Comparison of ENCODE assay signal across 21 cellular contexts in the genomic region with DNA sequence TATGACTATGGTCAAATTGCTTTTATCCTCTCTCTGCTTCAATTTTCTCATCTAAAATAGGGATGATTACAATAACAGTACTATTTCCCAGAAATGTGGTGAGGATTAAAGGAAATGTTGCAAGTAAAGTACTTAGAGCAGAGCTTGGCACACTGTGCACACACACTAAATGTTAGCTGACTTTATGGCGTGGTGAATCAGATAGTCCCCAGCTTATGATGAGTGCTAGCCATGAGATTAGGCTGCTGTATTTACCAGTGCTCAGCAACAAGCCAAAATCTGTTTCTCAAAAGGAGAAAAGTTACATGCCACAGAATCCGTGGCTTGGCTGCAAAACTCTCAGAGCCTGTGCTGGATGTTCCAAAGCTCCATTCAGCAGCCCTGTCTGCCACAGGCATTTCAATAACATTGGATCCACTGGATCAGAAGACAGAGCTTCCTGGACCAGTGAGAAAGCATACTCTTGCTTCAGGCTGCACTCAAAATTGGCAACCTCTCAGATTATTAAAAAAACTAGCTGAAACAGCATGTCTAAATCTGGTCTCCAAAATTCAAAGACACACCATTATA. TPM values are rescaled to one million over a fixed set of nuclear protein-coding genes. Genes with fewer than 3 reads are reported as not detected.
DNase-seq lines count a peak whose midpoint lies in the region; ATAC-seq and TF ChIP-seq lines count a peak whose summit lies in the region.
"Had no signal": no experiment of that assay in that cellular context is flagged by ENCODE, and none has a peak within 500 bp of the region (broad histone marks: within the 10 kb centered on the region; RNA-seq: fewer than 3 reads in every experiment).

No MANE protein-coding gene starts in this region.

- intact Hi-C loops in left cardiac atrium (cut with DNase I) = no loop called here
- intact Hi-C loops in activated CD8-positive, alpha-beta T cell treated with anti-CD3 and anti-CD28 coated beads for 36 hours (cut with micrococcal nuclease) = no loop called here

- ATAC-seq in left cardiac atrium = peak; percentile 65 to 89
- ATAC-seq in activated CD8-positive, alpha-beta T cell treated with anti-CD3 and anti-CD28 coated beads for 36 hours = no peak
- ATAC-seq: GM23338 had no signal

- TF ChIP-seq CTCF in AG09309 (IDR thresholded peaks at IDR 0.05; ENCODE audit: control insufficient read depth, insufficient read depth, low read depth, low read length, missing control alignments) = no peak
- TF ChIP-seq CTCF in activated CD8-positive, alpha-beta T cell treated with anti-CD3 and anti-CD28 coated beads for 36 hours (IDR thresholded peaks at IDR 0.05) = no peak

- no peak overlapping the region for H3K4me3 ChIP-seq in AG09309 (ENCODE audit: control insufficient read depth, low read depth, low read length)
- H3K4me3 ChIP-seq: GM23338, neural progenitor cell, prostate gland had no signal

- peaks cover 11% of the 10 kb centered on the region for H3K9me3 Mint-ChIP-seq in activated CD8-positive, alpha-beta T cell treated with anti-CD3 and anti-CD28 coated beads for 36 hours

- DNase-seq in AG09309 (ENCODE audit: low read depth) (peak; percentile 24), amniotic epithelial cell (ENCODE audit: low read depth) (peak; percentile 40), left cardiac atrium (no peak), myocyte (ENCODE audit: low read depth) (peak; percentile 30), AML-193 (lab: John Stamatoyannopoulos, UW) (no peak), iPS-NIHi11 (ENCODE audit: low spot score) (no peak), SW 1271 (lab: John Stamatoyannopoulos, UW) (no peak)
- DNase-seq in activated CD8-positive, alpha-beta T cell treated with anti-CD3 and anti-CD28 coated beads for 36 hours = no peak
- DNase-seq: activated B cell treated with CpG ODN at 0.5 μM for 24 hours; activated CD4-positive, alpha-beta T cell treated with anti-CD3 and anti-CD28 coated beads, Interleukin-2, amount 50 U/mL, for 48 hours; amniotic stem cell; BE2C; DMS53; NCI-H1105 treated with DMSO at 0.1 percent for 48 hours; NCI-H2029 treated with DMSO at 0.1 percent for 48 hours; NCI-H345; NCI-H774; small intestine had no signal

- H3K27ac Mint-ChIP-seq in activated CD8-positive, alpha-beta T cell treated with anti-CD3 and anti-CD28 coated beads for 36 hours = no peak overlapping the region
- H3K27ac Mint-ChIP-seq: activated B cell treated with CpG ODN at 0.5 μM for 24 hours, GM23338, neural progenitor cell had no signal

- no peak overlapping the region for H3K4me3 Mint-ChIP-seq in activated CD8-positive, alpha-beta T cell treated with anti-CD3 and anti-CD28 coated beads for 36 hours
- H3K4me3 Mint-ChIP-seq: activated B cell treated with CpG ODN at 0.5 μM for 24 hours, GM23338, neural progenitor cell had no signal

- H3K36me3 Mint-ChIP-seq in activated CD8-positive, alpha-beta T cell treated with anti-CD3 and anti-CD28 coated beads for 36 hours (ENCODE audit: low read depth) = peaks cover 1% of the 10 kb centered on the region

- H3K27me3 Mint-ChIP-seq in activated CD8-positive, alpha-beta T cell treated with anti-CD3 and anti-CD28 coated beads for 36 hours = peaks cover 7% of the 10 kb centered on the region

- H3K4me1 Mint-ChIP-seq in activated CD8-positive, alpha-beta T cell treated with anti-CD3 and anti-CD28 coated beads for 36 hours (ENCODE audit: low read depth) = no peaks in the 10 kb centered on the region
- H3K4me1 Mint-ChIP-seq: activated B cell treated with CpG ODN at 0.5 μM for 24 hours, GM23338, neural progenitor cell had no signal

- CTCF ChIA-PET in activated CD8-positive, alpha-beta T cell treated with anti-CD3 and anti-CD28 coated beads for 36 hours (lab: Charles Lee) = interaction anchor here (1.1 to 1.5 kb wide), 2 partner anchors 14 to 84 kb away, joined by 3 to 5 read pairs; no protein-coding TSS in a partner anchor

- POLR2A ChIA-PET in activated CD8-positive, alpha-beta T cell treated with anti-CD3 and anti-CD28 coated beads for 36 hours (lab: Charles Lee) = no interaction called here

RNA-seq across cellular contexts. Expression of gene STBD1, which starts 12.7 kb away (rescaled TPM):
- total RNA-seq in left cardiac atrium (10 to 100 TPM; 27.2 to 36.7 TPM), myocyte (12.5 and 15.8 TPM in 2 replicates)
- polyA plus RNA-seq in myocyte (2012) = 5.7 TPM
- under 1 TPM; 0.18 to 0.29 TPM for total RNA-seq in activated CD8-positive, alpha-beta T cell treated with anti-CD3 and anti-CD28 coated beads for 36 hours

RNA-seq across cellular contexts. Expression of gene FAM47E, which starts 42.3 kb away (rescaled TPM):
- total RNA-seq in left cardiac atrium = 1 to 10 TPM; 2.2 to 2.9 TPM
- total RNA-seq in myocyte = 0.13 and 0.21 TPM in 2 replicates
- 0.28 TPM for polyA plus RNA-seq in myocyte (2012)
- not detected for total RNA-seq in activated CD8-positive, alpha-beta T cell treated with anti-CD3 and anti-CD28 coated beads for 36 hours
- total RNA-seq: activated B cell treated with CpG ODN at 0.5 μM for 24 hours had no signal

Comparison
In these comparisons a context has a peak if more than half of its experiments do, and no peak if none do; other contexts are left out.
1. DNase-seq: peak in AG09309 (single experiment), amniotic epithelial cell (single experiment) and myocyte (single experiment); none in left cardiac atrium (single experiment), AML-193 (0 of 2), iPS-NIHi11 (single experiment), SW 1271 (0 of 2) and activated CD8-positive, alpha-beta T cell treated with anti-CD3 and anti-CD28 coated beads for 36 hours (single experiment).
2. RNA of gene STBD1, which starts 12.7 kb away (total RNA-seq): 27.2 to 36.7 TPM in left cardiac atrium and 12.5 to 15.8 TPM in myocyte; 0.18 to 0.29 TPM in activated CD8-positive, alpha-beta T cell treated with anti-CD3 and anti-CD28 coated beads for 36 hours; every median in the first group is over 10 times any median in the second.